ENCODE assay signal across 8 cellular contexts in the genomic region with DNA sequence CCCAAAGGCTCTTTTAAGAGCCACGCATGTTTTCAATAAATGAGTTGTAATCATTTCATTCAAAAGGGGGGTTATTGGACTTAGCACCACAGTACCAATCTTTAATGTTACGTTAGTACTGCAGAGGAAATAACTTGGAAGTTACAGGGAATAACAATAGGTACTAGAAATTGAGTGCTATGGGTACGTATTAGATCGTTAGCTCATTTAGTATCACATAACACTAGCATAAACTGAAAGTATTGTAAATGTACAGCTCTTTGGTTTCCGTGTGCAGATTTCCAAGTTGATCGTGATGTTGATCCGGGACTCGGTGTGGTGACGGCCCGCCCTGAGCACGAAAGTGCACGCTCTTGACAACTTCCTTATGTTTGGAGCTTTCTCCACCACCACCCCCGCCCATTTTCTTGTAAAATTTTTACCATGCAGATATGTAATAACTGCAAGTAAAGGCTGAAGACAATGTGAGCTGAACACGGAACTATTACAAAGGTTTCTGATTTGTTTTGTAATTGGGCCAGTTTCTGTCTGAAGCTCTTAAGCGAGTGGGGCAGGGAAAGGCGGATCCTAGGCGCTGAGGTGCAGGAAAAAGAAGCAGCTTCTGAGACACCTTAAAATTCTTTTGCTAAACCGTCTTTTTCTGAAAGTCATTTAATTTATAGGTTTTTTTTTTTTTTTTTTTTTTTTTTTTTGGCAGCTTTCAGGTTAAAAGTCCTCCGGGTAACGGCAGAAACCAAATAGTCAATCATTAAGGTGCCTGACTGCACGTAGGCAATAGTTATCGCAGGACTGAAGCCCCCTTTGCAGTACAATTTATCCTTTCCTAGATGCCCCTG.
A peak's percentile ranks its signal among the peaks of the same experiment; 100 is the strongest.
DNase-seq lines count a peak whose midpoint lies in the region; ATAC-seq, FAIRE-seq and TF ChIP-seq lines count a peak whose summit lies in the region.

No MANE protein-coding gene starts in this region.

- TF ChIP-seq CTCF in WI38 (IDR thresholded peaks at IDR 0.05; ENCODE audit: low read depth, low read length) (no peak), coronary artery (IDR thresholded peaks at IDR 0.05) (no peak), liver (IDR thresholded peaks at IDR 0.05; ENCODE audit: low read depth, low read length, missing input control) (no peak)

- H3K27ac ChIP-seq in coronary artery, result peak overlapping the region; percentile 81 to 93
- peak overlapping the region; percentile 89 to 98 for H3K27ac ChIP-seq in liver (ENCODE audit: low read depth in 1 of 2, low read length in 2 of 2)

- WGBS in liver, result under 1% methylated on average over 22 of the region's 22 CpGs

- H3K27me3 ChIP-seq in liver (ENCODE audit: control insufficient read depth in 4 of 4, insufficient read depth in 4 of 4, low read length in 3 of 4), result no peaks in the 10 kb centered on the region

- no peaks in the 10 kb centered on the region for H3K9me3 ChIP-seq in liver (ENCODE audit: control insufficient read depth in 4 of 4, low read length in 3 of 4)

- ATAC-seq in HG03159 (IDR thresholded peaks at IDR 0.05; ENCODE audit: unreplicated experiment) (no peak), GM19452 (IDR thresholded peaks at IDR 0.05; ENCODE audit: unreplicated experiment) (no peak)

- DNase-seq in GM12892 (ENCODE audit: insufficient read length), result no peak
- DNase-seq in NCI-H1694 treated with DMSO at 0.1 percent for 48 hours (lab: John Stamatoyannopoulos, UW), result peak; percentile 36
- DNase-seq in coronary artery (ENCODE audit: low spot score), result peak; percentile 80
- DNase-seq in stimulated activated CD4-positive, alpha-beta T cell treated with anti-CD3 and anti-CD28 coated beads, TNF-alpha, amount 100 ng/mL, for 24 hours (ENCODE audit: low read depth in 3 of 3), result peak in 2 of 3 experiments; percentile 18 to 55

- FAIRE-seq in GM12892 (lab: Jason Lieb, UNC), result peak; percentile 77

- peaks cover 9 to 22% (median 16%) of the 10 kb centered on the region in 4 donors for H3K4me1 ChIP-seq in liver (ENCODE audit: control insufficient read depth in 4 of 4, insufficient read depth in 4 of 4, low read length in 3 of 4)

- TF ChIP-seq POLR2A in GM12892 (IDR thresholded peaks at IDR 0.05; ENCODE audit: low read depth, low read length), result peak; percentile 8; the same call in 1 of the 2 replicates

- peak overlapping the region; percentile 83 for H3K4me3 ChIP-seq in WI38 (ENCODE audit: low read depth, low read length)
- H3K4me3 ChIP-seq in coronary artery, result peak overlapping the region; percentile 86
- peak overlapping the region; percentile 65 to 91 (median 86) for H3K4me3 ChIP-seq in liver (ENCODE audit: low read depth in 1 of 3, low read length in 3 of 3)

- TF ChIP-seq RAD21 in liver (IDR thresholded peaks at IDR 0.05), result no peak

- H3K9ac ChIP-seq in liver (ENCODE audit: low read depth in 1 of 2, low read length in 2 of 2), result peak overlapping the region; percentile 53 to 94

- H3K36me3 ChIP-seq in liver (ENCODE audit: control insufficient read depth in 4 of 4, insufficient read depth in 3 of 4, low read depth in 1 of 4, low read length in 3 of 4), result no peaks in the 10 kb centered on the region

TF ChIP-seq in liver, 16 proteins besides CTCF, POLR2A, EP300 and RAD21:
- no peak for TF ChIP-seq EGR1 (IDR thresholded peaks at IDR 0.05; ENCODE audit: low read depth in 2 of 2)
- TF ChIP-seq, protein P1, sequence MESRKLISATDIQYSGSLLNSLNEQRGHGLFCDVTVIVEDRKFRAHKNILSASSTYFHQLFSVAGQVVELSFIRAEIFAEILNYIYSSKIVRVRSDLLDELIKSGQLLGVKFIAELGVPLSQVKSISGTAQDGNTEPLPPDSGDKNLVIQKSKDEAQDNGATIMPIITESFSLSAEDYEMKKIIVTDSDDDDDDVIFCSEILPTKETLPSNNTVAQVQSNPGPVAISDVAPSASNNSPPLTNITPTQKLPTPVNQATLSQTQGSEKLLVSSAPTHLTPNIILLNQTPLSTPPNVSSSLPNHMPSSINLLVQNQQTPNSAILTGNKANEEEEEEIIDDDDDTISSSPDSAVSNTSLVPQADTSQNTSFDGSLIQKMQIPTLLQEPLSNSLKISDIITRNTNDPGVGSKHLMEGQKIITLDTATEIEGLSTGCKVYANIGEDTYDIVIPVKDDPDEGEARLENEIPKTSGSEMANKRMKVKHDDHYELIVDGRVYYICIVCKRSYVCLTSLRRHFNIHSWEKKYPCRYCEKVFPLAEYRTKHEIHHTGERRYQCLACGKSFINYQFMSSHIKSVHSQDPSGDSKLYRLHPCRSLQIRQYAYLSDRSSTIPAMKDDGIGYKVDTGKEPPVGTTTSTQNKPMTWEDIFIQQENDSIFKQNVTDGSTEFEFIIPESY (IDR thresholded peaks at IDR 0.05), result no peak
- TF ChIP-seq, protein P2, sequence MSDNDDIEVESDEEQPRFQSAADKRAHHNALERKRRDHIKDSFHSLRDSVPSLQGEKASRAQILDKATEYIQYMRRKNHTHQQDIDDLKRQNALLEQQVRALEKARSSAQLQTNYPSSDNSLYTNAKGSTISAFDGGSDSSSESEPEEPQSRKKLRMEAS (IDR thresholded peaks at IDR 0.05), result no peak
- TF ChIP-seq, protein P3, sequence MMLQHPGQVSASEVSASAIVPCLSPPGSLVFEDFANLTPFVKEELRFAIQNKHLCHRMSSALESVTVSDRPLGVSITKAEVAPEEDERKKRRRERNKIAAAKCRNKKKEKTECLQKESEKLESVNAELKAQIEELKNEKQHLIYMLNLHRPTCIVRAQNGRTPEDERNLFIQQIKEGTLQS (IDR thresholded peaks at IDR 0.05), result no peak
- no peak for TF ChIP-seq JUND (IDR thresholded peaks at IDR 0.05)
- peak; percentile 2 for TF ChIP-seq YY1 (IDR thresholded peaks at IDR 0.05)
- TF ChIP-seq FOXA2 (IDR thresholded peaks at IDR 0.05), result no peak
- TF ChIP-seq NR2F2 (IDR thresholded peaks at IDR 0.05), result no peak
- TF ChIP-seq, protein P4, sequence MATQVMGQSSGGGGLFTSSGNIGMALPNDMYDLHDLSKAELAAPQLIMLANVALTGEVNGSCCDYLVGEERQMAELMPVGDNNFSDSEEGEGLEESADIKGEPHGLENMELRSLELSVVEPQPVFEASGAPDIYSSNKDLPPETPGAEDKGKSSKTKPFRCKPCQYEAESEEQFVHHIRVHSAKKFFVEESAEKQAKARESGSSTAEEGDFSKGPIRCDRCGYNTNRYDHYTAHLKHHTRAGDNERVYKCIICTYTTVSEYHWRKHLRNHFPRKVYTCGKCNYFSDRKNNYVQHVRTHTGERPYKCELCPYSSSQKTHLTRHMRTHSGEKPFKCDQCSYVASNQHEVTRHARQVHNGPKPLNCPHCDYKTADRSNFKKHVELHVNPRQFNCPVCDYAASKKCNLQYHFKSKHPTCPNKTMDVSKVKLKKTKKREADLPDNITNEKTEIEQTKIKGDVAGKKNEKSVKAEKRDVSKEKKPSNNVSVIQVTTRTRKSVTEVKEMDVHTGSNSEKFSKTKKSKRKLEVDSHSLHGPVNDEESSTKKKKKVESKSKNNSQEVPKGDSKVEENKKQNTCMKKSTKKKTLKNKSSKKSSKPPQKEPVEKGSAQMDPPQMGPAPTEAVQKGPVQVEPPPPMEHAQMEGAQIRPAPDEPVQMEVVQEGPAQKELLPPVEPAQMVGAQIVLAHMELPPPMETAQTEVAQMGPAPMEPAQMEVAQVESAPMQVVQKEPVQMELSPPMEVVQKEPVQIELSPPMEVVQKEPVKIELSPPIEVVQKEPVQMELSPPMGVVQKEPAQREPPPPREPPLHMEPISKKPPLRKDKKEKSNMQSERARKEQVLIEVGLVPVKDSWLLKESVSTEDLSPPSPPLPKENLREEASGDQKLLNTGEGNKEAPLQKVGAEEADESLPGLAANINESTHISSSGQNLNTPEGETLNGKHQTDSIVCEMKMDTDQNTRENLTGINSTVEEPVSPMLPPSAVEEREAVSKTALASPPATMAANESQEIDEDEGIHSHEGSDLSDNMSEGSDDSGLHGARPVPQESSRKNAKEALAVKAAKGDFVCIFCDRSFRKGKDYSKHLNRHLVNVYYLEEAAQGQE (IDR thresholded peaks at IDR 0.05), result no peak
- no peak for TF ChIP-seq FOXA1 (IDR thresholded peaks at IDR 0.05)
- peak; percentile 14 for TF ChIP-seq TAF1 (conservative IDR thresholded peaks at IDR 0.05)
- no peak for TF ChIP-seq GABPA (IDR thresholded peaks at IDR 0.05 in 1 of 2, conservative IDR thresholded peaks at IDR 0.05 in 1 of 2)
- no peak for TF ChIP-seq HNF4G (IDR thresholded peaks at IDR 0.05)
- no peak for TF ChIP-seq SP1 (IDR thresholded peaks at IDR 0.05)
- peak in 1 of 2 donors; percentile 39 for TF ChIP-seq HNF4A (conservative IDR thresholded peaks at IDR 0.05)
- TF ChIP-seq RXRA (IDR thresholded peaks at IDR 0.05), result no peak
TF ChIP-seq in liver: peak in this region for 3.
